In genomic region chr1:67559222-67559700, GRCh38 we compare ENCODE assay signal across 10 cellular contexts.
DNase-seq lines count a peak whose midpoint lies in the region; ATAC-seq, FAIRE-seq and TF ChIP-seq lines count a peak whose summit lies in the region.
"Had no signal": no experiment of that assay in that cellular context is flagged by ENCODE, and none has a peak within 500 bp of the region (broad histone marks: within the 10 kb centered on the region; RNA-seq: fewer than 3 reads in every experiment).

No MANE protein-coding gene starts in this region.

- WGBS in right cardiac atrium, result 42% methylated on average over 16 of the region's 16 CpGs

- H3K9me3 Mint-ChIP-seq in astrocyte (ENCODE audit: unreplicated experiment), result no peaks in the 10 kb centered on the region
- H3K9me3 Mint-ChIP-seq: T-helper 1 cell treated with Interleukin-12 subunit alpha and Interleukin-12 subunit beta and Interleukin-4 antibody, amounts not matched to agents 30 μg/mL and 1 μg/mL, for 36 hours had no signal

- H3K9ac ChIP-seq in astrocyte (ENCODE audit: low read length), result peak overlapping the region; percentile 40
- peak overlapping the region in 2 of 3 donors; percentile 5 to 57 for H3K9ac ChIP-seq in skeletal muscle tissue (ENCODE audit: low read depth in 1 of 3, low read length in 3 of 3)

- intact Hi-C loops in right cardiac atrium (cut with DNase I), result no loop called here

- peak overlapping the region; percentile 72 for H3K4me2 ChIP-seq in astrocyte (ENCODE audit: low read length)

- no peak for TF ChIP-seq CTCF in astrocyte (IDR thresholded peaks at IDR 0.05; ENCODE audit: insufficient read depth, low read depth, low read length)

- peak overlapping the region; percentile 58 for H3K27ac Mint-ChIP-seq in astrocyte (ENCODE audit: unreplicated experiment)
- H3K27ac Mint-ChIP-seq: T-helper 1 cell treated with Interleukin-12 subunit alpha and Interleukin-12 subunit beta and Interleukin-4 antibody, amounts not matched to agents 30 μg/mL and 1 μg/mL, for 36 hours had no signal

- H3K27me3 ChIP-seq in astrocyte (ENCODE audit: insufficient read depth, low read length), result no peaks in the 10 kb centered on the region
- no peaks in the 10 kb centered on the region for H3K27me3 ChIP-seq in right cardiac atrium (ENCODE audit: control insufficient read depth, insufficient read depth)
- no peaks in the 10 kb centered on the region for H3K27me3 ChIP-seq in skeletal muscle tissue (ENCODE audit: control insufficient read depth in 3 of 3, insufficient read depth in 3 of 3, low read length in 3 of 3)

- H3K4me1 Mint-ChIP-seq in astrocyte (ENCODE audit: low read depth, unreplicated experiment), result peaks cover 20% of the 10 kb centered on the region

- no peaks in the 10 kb centered on the region for H3K27me3 Mint-ChIP-seq in astrocyte (ENCODE audit: low read depth, unreplicated experiment)

- no peak overlapping the region for H3K27ac ChIP-seq in astrocyte (ENCODE audit: low read depth, low read length)
- no peak overlapping the region for H3K27ac ChIP-seq in right cardiac atrium (ENCODE audit: low read length)
- peak overlapping the region; percentile 61 for H3K27ac ChIP-seq in skeletal muscle tissue (ENCODE audit: low read depth, low read length)

- H3K4me1 ChIP-seq in astrocyte (ENCODE audit: insufficient read depth, low read length) (peaks cover 9% of the 10 kb centered on the region), right cardiac atrium (ENCODE audit: control insufficient read depth, insufficient read depth, low read length) (peaks cover 2% of the 10 kb centered on the region), skeletal muscle tissue (ENCODE audit: control insufficient read depth in 3 of 3, insufficient read depth in 3 of 3, low read length in 3 of 3) (peaks cover 41 to 55% (median 42%) of the 10 kb centered on the region in 3 donors)

- H4K20me1 ChIP-seq in astrocyte (ENCODE audit: insufficient read depth, low read length), result no peaks in the 10 kb centered on the region

- DNase-seq in GM04504 (ENCODE audit: low read depth) (peak; percentile 69), astrocyte (ENCODE audit: low read depth) (peak; percentile 67), right cardiac atrium (peak; percentile 78 to 87 (median 86)), DMS79 treated with DMSO at 0.1 percent for 48 hours (lab: John Stamatoyannopoulos, UW) (no peak)
- DNase-seq: stimulated activated CD4-positive, alpha-beta T cell treated with anti-CD3 and anti-CD28 coated beads, Interleukin-2, amount 100 ng/mL, for 24 hours had no signal

- H3K79me2 ChIP-seq in astrocyte (ENCODE audit: insufficient read depth, low read length), result no peaks in the 10 kb centered on the region

- no peaks in the 10 kb centered on the region for H3K9me3 ChIP-seq in astrocyte (ENCODE audit: insufficient read depth, low read depth, low read length)
- H3K9me3 ChIP-seq in right cardiac atrium (ENCODE audit: control insufficient read depth, low read length), result no peaks in the 10 kb centered on the region
- no peaks in the 10 kb centered on the region for H3K9me3 ChIP-seq in skeletal muscle tissue (ENCODE audit: control insufficient read depth in 3 of 3, low read length in 3 of 3)

- ATAC-seq in right cardiac atrium, result peak; percentile 74 to 78
- ATAC-seq in GM18870 (IDR thresholded peaks at IDR 0.05; ENCODE audit: unreplicated experiment), result no peak
- ATAC-seq in HG02840 (IDR thresholded peaks at IDR 0.05; ENCODE audit: low FRiP score, unreplicated experiment), result no peak
- ATAC-seq in HG02588 (IDR thresholded peaks at IDR 0.05; ENCODE audit: unreplicated experiment), result no peak

- no peaks in the 10 kb centered on the region for H3K36me3 Mint-ChIP-seq in astrocyte (ENCODE audit: low read depth, unreplicated experiment)

- H2AFZ ChIP-seq in astrocyte (ENCODE audit: low read depth, low read length), result peak overlapping the region; percentile 80

- peak; percentile 9 for FAIRE-seq in astrocyte (lab: Jason Lieb, UNC)

- H3K36me3 ChIP-seq in astrocyte (ENCODE audit: insufficient read depth, low read length), result no peaks in the 10 kb centered on the region
- no peaks in the 10 kb centered on the region for H3K36me3 ChIP-seq in skeletal muscle tissue (ENCODE audit: control insufficient read depth in 3 of 3, insufficient read depth in 3 of 3, low read length in 3 of 3)

- H3K4me3 Mint-ChIP-seq in astrocyte (ENCODE audit: unreplicated experiment), result no peak overlapping the region
- H3K4me3 Mint-ChIP-seq: T-helper 1 cell treated with Interleukin-12 subunit alpha and Interleukin-12 subunit beta and Interleukin-4 antibody, amounts not matched to agents 30 μg/mL and 1 μg/mL, for 36 hours had no signal

- peak overlapping the region; percentile 18 for H3K4me3 ChIP-seq in astrocyte (ENCODE audit: insufficient read depth, low read depth, low read length)
- H3K4me3 ChIP-seq in right cardiac atrium (ENCODE audit: low read length), result no peak overlapping the region
- H3K4me3 ChIP-seq in skeletal muscle tissue (ENCODE audit: low read length in 3 of 3), result peak overlapping the region in 2 of 3 donors; percentile 24 to 56

Comparison
In these comparisons a context has a peak if more than half of its experiments do, and no peak if none do; other contexts are left out.
1. ATAC-seq: peak in right cardiac atrium (2 of 2); none in GM18870 (single experiment), HG02840 (single experiment) and HG02588 (single experiment).